Comparison of ENCODE assay signal across 8 cellular contexts in genomic region chrX:53081925-53082772, GRCh38.
DNase-seq lines count a peak whose midpoint lies in the region; ATAC-seq, FAIRE-seq and TF ChIP-seq lines count a peak whose summit lies in the region.

Gene TSPYL2, plus strand, starts transcription at chrX:53082367. Its CDS starts 132 bp downstream, at chrX:53082499.

- peaks cover 53% of the 10 kb centered on the region for H3K36me3 Mint-ChIP-seq in central memory CD8-positive, alpha-beta T cell (ENCODE audit: insufficient read depth)

- H3K4me1 Mint-ChIP-seq in central memory CD8-positive, alpha-beta T cell, result peaks cover 39% of the 10 kb centered on the region

- H3K4me3 Mint-ChIP-seq in central memory CD8-positive, alpha-beta T cell, result peak within 1 kb of the TSS; percentile 84

- peak within 1 kb of the TSS; percentile 72 for H3K4me3 ChIP-seq in AG09309 (ENCODE audit: control insufficient read depth, low read depth, low read length)

- no peaks in the 10 kb centered on the region for H3K27me3 Mint-ChIP-seq in central memory CD8-positive, alpha-beta T cell

- ATAC-seq in GM19025 (IDR thresholded peaks at IDR 0.05; ENCODE audit: low read depth, unreplicated experiment) (peak; percentile 97), HG03342 (IDR thresholded peaks at IDR 0.05; ENCODE audit: unreplicated experiment) (peak; percentile 93)
- peak; percentile 80 for ATAC-seq in central memory CD8-positive, alpha-beta T cell (replicated peaks; ENCODE audit: extremely low read depth, poor library complexity, severe bottlenecking)

- DNase-seq in AG09309 (ENCODE audit: low read depth) (peak; percentile 94), NCI-H446 (lab: John Stamatoyannopoulos, UW) (peak; percentile 92 to 96)
- peak; percentile 83 for DNase-seq in activated CD4-positive, CD25-positive, alpha-beta regulatory T cell treated with anti-CD3 and anti-CD28 coated beads, Interleukin-2, amount 50 U/mL, for 16 hours (ENCODE audit: low read depth, low spot score)
- peak; percentile 78 to 94 for DNase-seq in central memory CD8-positive, alpha-beta T cell (ENCODE audit: low spot score in 2 of 2)
- peak; percentile 89 for DNase-seq in stimulated activated CD4-positive, alpha-beta T cell treated with anti-CD3 and anti-CD28 coated beads, Interleukin-12 subunit alpha, Interleukin-12 subunit beta, amount 100 ng/mL, for 4 hours

- peak; percentile 98 for FAIRE-seq in islet of Langerhans (lab: Jason Lieb, UNC)

- TF ChIP-seq CTCF in AG09309 (IDR thresholded peaks at IDR 0.05; ENCODE audit: control insufficient read depth, insufficient read depth, low read depth, low read length, missing control alignments), result no peak

- peak within 1 kb of the TSS; percentile 93 for H3K27ac Mint-ChIP-seq in central memory CD8-positive, alpha-beta T cell (ENCODE audit: low read depth)

- no peaks in the 10 kb centered on the region for H3K9me3 Mint-ChIP-seq in central memory CD8-positive, alpha-beta T cell

Comparison
In these comparisons a context has a peak if more than half of its experiments do, and no peak if none do; other contexts are left out.
1. Peak in every context shown above with its lines: DNase-seq, ATAC-seq and H3K4me3 ChIP-seq.